In the genomic region with DNA sequence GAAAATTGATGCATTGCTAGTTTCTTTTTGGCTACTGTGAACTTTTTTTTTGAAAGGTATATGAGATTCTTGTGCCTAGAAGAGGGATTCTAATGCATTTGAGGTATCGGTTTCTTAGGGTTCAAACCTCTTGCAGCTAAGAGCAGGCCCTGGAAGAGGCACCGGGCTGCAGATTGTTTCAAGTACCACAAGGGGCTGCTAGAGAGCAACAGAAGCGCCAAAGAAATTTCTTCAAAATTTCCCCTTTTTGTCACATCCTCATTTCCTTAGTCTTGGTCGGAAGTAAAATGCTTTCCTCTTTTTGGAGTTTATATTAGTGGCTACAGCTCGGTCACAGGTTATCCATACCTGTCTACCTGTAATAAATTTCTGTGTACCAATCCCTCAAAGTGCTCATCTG, we compare ENCODE assay signal across 8 cellular contexts.
DNase-seq lines count a peak whose midpoint lies in the region; ATAC-seq, FAIRE-seq and TF ChIP-seq lines count a peak whose summit lies in the region.

No MANE protein-coding gene starts in this region.

- no peak for FAIRE-seq in H54 (lab: Jason Lieb, UNC)

- no peaks in the 10 kb centered on the region for H3K27me3 Mint-ChIP-seq in neural crest cell (ENCODE audit: low read depth)

- H3K36me3 Mint-ChIP-seq in neural crest cell (ENCODE audit: low read depth), result no peaks in the 10 kb centered on the region

- intact Hi-C loops in sciatic nerve (cut with DNase I), result no loop called here

- H3K9me3 Mint-ChIP-seq in neural crest cell, result no peaks in the 10 kb centered on the region

- no peak overlapping the region for H3K4me3 Mint-ChIP-seq in neural crest cell

- H3K27ac Mint-ChIP-seq in neural crest cell (ENCODE audit: unreplicated experiment), result no peak overlapping the region

- DNase-seq in DMS53 (lab: John Stamatoyannopoulos, UW) (peak; percentile 46), DMS53 treated with DMSO at 0.1 percent for 48 hours (lab: John Stamatoyannopoulos, UW; ENCODE audit: unreplicated experiment) (no peak), H54 (ENCODE audit: insufficient read length, low spot score) (peak; percentile 23), OCI-M1 (lab: John Stamatoyannopoulos, UW) (peak; percentile 85), dermis microvascular lymphatic vessel endothelial cell (ENCODE audit: low read depth in 2 of 2) (peak; percentile 10 to 60), neural crest cell (ENCODE audit: low read depth, low spot score) (peak; percentile 18), sciatic nerve (ENCODE audit: low spot score) (no peak)

- ATAC-seq in GM19328 (IDR thresholded peaks at IDR 0.05; ENCODE audit: unreplicated experiment) (no peak), sciatic nerve (no peak)

- no peak for TF ChIP-seq POLR2A in H54 (IDR thresholded peaks at IDR 0.05; ENCODE audit: low read depth, low read length)

- TF ChIP-seq CTCF in neural crest cell (conservative IDR thresholded peaks at IDR 0.05), result peak; percentile 84

- peaks cover 11% of the 10 kb centered on the region for H3K4me1 Mint-ChIP-seq in neural crest cell

Comparison
In these comparisons a context has a peak if more than half of its experiments do, and no peak if none do; other contexts are left out.
1. DNase-seq: peak in DMS53 (single experiment), H54 (single experiment), OCI-M1 (single experiment), dermis microvascular lymphatic vessel endothelial cell (2 of 2) and neural crest cell (single experiment); none in DMS53 treated with DMSO at 0.1 percent for 48 hours (single experiment) and sciatic nerve (single experiment).